In the genomic region with DNA sequence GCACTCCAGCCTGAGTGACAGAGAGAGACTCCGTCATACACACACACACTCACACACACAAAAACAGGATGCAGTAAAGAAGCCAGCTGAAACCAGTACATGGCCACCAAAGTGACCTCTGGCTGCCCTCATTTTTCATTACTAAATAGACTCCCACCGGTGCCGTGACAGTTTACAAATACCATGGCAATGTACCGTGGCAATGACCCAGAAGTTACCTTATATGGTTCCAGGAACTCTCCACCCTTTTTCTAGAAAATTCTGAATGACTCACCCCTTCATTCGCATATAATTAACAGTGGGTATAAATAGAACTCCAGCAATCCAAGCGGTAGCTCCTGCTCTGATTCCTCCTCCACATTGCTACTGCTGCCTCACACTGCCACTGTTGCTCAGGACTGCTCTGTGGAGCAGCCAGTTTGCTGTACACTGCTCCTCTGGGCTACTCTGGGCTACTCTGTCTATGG, we compare ENCODE assay signal across 10 cellular contexts. TPM values are rescaled to one million over a fixed set of nuclear protein-coding genes. Genes with fewer than 3 reads are reported as not detected.
A peak's percentile ranks its signal among the peaks of the same experiment; 100 is the strongest.
DNase-seq lines count a peak whose midpoint lies in the region; ATAC-seq, FAIRE-seq and TF ChIP-seq lines count a peak whose summit lies in the region.
"Had no signal": no experiment of that assay in that cellular context is flagged by ENCODE, and none has a peak within 500 bp of the region (broad histone marks: within the 10 kb centered on the region; RNA-seq: fewer than 3 reads in every experiment).

No MANE protein-coding gene starts in this region.

- no peaks in the 10 kb centered on the region for H3K27me3 ChIP-seq in breast epithelium
- no peaks in the 10 kb centered on the region for H3K27me3 ChIP-seq in stomach smooth muscle (ENCODE audit: control insufficient read depth in 1 of 2, insufficient read depth in 2 of 2, low read length in 2 of 2)
- H3K27me3 ChIP-seq: ovary had no signal

- FAIRE-seq in H54 (lab: Jason Lieb, UNC): no peak

- H3K4me1 Mint-ChIP-seq in activated naive CD8-positive, alpha-beta T cell treated with anti-CD3 and anti-CD28 coated beads for 36 hours: no peaks in the 10 kb centered on the region

- H3K4me3 Mint-ChIP-seq in activated naive CD8-positive, alpha-beta T cell treated with anti-CD3 and anti-CD28 coated beads for 36 hours: no peak overlapping the region

- H3K27ac ChIP-seq in breast epithelium: peak overlapping the region; percentile 62 to 88
- peak overlapping the region; percentile 58 for H3K27ac ChIP-seq in stomach smooth muscle (ENCODE audit: low read length)

- H3K9me3 Mint-ChIP-seq in activated naive CD8-positive, alpha-beta T cell treated with anti-CD3 and anti-CD28 coated beads for 36 hours: no peaks in the 10 kb centered on the region

- DNase-seq in KBM-7 (peak; percentile 69), breast epithelium (ENCODE audit: low spot score in 2 of 2) (no peak), left colon (no peak), HEK293T (ENCODE audit: extremely low spot score) (no peak), H54 (ENCODE audit: insufficient read length, low spot score) (no peak)
- DNase-seq in activated naive CD8-positive, alpha-beta T cell treated with anti-CD3 and anti-CD28 coated beads for 36 hours: no peak
- DNase-seq: NCI-H510A treated with DMSO at 0.1 percent for 48 hours had no signal

- POLR2A ChIA-PET in HEK293T (lab: Yijun Ruan, JAX): no interaction called here

- H3K27me3 Mint-ChIP-seq in activated naive CD8-positive, alpha-beta T cell treated with anti-CD3 and anti-CD28 coated beads for 36 hours: peaks cover 22% of the 10 kb centered on the region

- in situ Hi-C loops in KBM-7 (cut with MboI; ENCODE audit: low pct_unique_long_range_greater_than_20kb, low sequenced_read_pairs): no loop called here

- no peak overlapping the region for H3K4me3 ChIP-seq in breast epithelium
- H3K4me3 ChIP-seq in stomach smooth muscle (ENCODE audit: low read length in 2 of 2): no peak overlapping the region
- H3K4me3 ChIP-seq: ovary had no signal

- CTCF ChIA-PET in HEK293T (lab: Yijun Ruan, JAX): no interaction called here

- H3K4me1 ChIP-seq in breast epithelium (peaks cover 0 to 4% of the 10 kb centered on the region in 2 donors), stomach smooth muscle (ENCODE audit: control insufficient read depth, insufficient read depth, low read length) (peaks cover 16% of the 10 kb centered on the region)

- H3K27ac Mint-ChIP-seq in activated naive CD8-positive, alpha-beta T cell treated with anti-CD3 and anti-CD28 coated beads for 36 hours: no peak overlapping the region

- ATAC-seq in left colon (peak; percentile 65), GM18517 (IDR thresholded peaks at IDR 0.05; ENCODE audit: unreplicated experiment) (no peak)

- H3K36me3 ChIP-seq in breast epithelium (no peaks in the 10 kb centered on the region), stomach smooth muscle (ENCODE audit: control insufficient read depth in 2 of 2, insufficient read depth in 2 of 2, low read length in 2 of 2) (no peaks in the 10 kb centered on the region)
- H3K36me3 ChIP-seq: ovary had no signal

- no peak overlapping the region for H3K9ac ChIP-seq in stomach smooth muscle (ENCODE audit: low read length in 2 of 2)

- no peak for TF ChIP-seq CTCF in breast epithelium (IDR thresholded peaks at IDR 0.05)

- intact Hi-C loops in breast epithelium (cut with DNase I; ENCODE audit: low total_unique reads) (no loop called here), left colon (cut with DNase I, micrococcal nuclease) (no loop called here)

- TF ChIP-seq POLR2A in breast epithelium (IDR thresholded peaks at IDR 0.05): no peak
- no peak for TF ChIP-seq POLR2A in H54 (IDR thresholded peaks at IDR 0.05; ENCODE audit: low read depth, low read length)

- no peaks in the 10 kb centered on the region for H3K36me3 Mint-ChIP-seq in activated naive CD8-positive, alpha-beta T cell treated with anti-CD3 and anti-CD28 coated beads for 36 hours

- H3K9me3 ChIP-seq in breast epithelium: no peaks in the 10 kb centered on the region
- no peaks in the 10 kb centered on the region for H3K9me3 ChIP-seq in stomach smooth muscle (ENCODE audit: control insufficient read depth in 2 of 2, low read length in 2 of 2)
- H3K9me3 ChIP-seq: ovary had no signal

TF ChIP-seq in HEK293T, 16 proteins besides CTCF, POLR2A, EP300 and RAD21:
- TF ChIP-seq ZNF384 (IDR thresholded peaks at IDR 0.05) (no peak), ARNT (IDR thresholded peaks at IDR 0.05) (no peak), FOXK2 (IDR thresholded peaks at IDR 0.05) (no peak), L3MBTL2 (conservative IDR thresholded peaks at IDR 0.05) (no peak)

RNA-seq across cellular contexts. Expression of a gene that starts 57.7 kb away (rescaled TPM):
- 100 to 1,000 TPM in 2 of 3 donors, 10 to 100 TPM in 1; 96.7 to 127 (median 122) TPM for total RNA-seq in breast epithelium
- total RNA-seq in left colon: 10 to 100 TPM; 95.3 to 98.4 TPM
- 100 to 1,000 TPM; 198 to 235 TPM for total RNA-seq in activated naive CD8-positive, alpha-beta T cell treated with anti-CD3 and anti-CD28 coated beads for 36 hours

RNA-seq across cellular contexts. Expression of a gene that starts 58.0 kb away (rescaled TPM):
- total RNA-seq in breast epithelium: 10 to 100 TPM in 2 of 3 donors, 1 to 10 TPM in 1; 7.8 to 26.2 (median 18.7) TPM
- 10 to 100 TPM; 17.1 to 22.0 TPM for total RNA-seq in left colon
- 10 to 100 TPM; 30.1 to 30.9 TPM for total RNA-seq in activated naive CD8-positive, alpha-beta T cell treated with anti-CD3 and anti-CD28 coated beads for 36 hours
